20 cellular contexts compared by ENCODE assay signal in the genomic region with DNA sequence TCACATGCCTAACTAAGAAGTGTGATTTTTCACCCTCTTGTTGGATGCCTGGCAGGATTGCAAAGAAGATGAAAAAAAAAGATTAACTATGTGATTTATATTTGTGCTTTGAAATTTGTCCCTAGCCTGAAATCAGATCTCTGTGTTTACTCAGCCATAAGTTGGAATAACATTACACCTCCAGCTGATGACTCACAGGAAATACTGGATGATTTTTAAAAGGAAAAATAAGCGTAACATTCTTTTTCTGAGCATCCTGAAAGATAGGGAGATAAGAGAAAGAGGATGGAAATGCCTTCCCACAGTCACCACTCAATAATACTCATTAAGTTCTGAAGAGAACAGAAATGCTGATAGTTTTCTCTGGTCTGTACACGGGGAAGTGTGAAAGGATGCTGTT. TPM values are rescaled to one million over a fixed set of nuclear protein-coding genes. Genes with fewer than 3 reads are reported as not detected.
DNase-seq lines count a peak whose midpoint lies in the region; FAIRE-seq and TF ChIP-seq lines count a peak whose summit lies in the region.
"Had no signal": no experiment of that assay in that cellular context is flagged by ENCODE, and none has a peak within 500 bp of the region (broad histone marks: within the 10 kb centered on the region; RNA-seq: fewer than 3 reads in every experiment).

No MANE protein-coding gene starts in this region.

- CTCF ChIA-PET in PC-9 (lab: Charles Lee): no interaction called here

- no peaks in the 10 kb centered on the region for H3K36me3 ChIP-seq in PC-9 (ENCODE audit: low read depth)
- H3K36me3 ChIP-seq: BLaER1 treated with 17β-estradiol and CSF1 and Interleukin-3, amounts not matched to agents 10 nM and 100 nM; WERI-Rb-1 had no signal

- intact Hi-C loops in PC-9 (cut with micrococcal nuclease; ENCODE audit: unreplicated experiment): loop anchor here (5.0 kb wide), 1 partner anchor 42 kb away; a partner anchor contains a TSS

- peaks cover 8% of the 10 kb centered on the region; the same call in 1 of the 2 replicates for H3K4me1 ChIP-seq in PC-9 (replicated peaks; ENCODE audit: insufficient read depth)
- H3K4me1 ChIP-seq: BLaER1 treated with 17β-estradiol and CSF1 and Interleukin-3, amounts not matched to agents 10 nM and 100 nM; psoas muscle had no signal

- peak; percentile 71 for FAIRE-seq in H54 (lab: Jason Lieb, UNC)
- FAIRE-seq: GM12891 had no signal

- no peaks in the 10 kb centered on the region for H3K9me2 ChIP-seq in PC-9 (ENCODE audit: insufficient read depth)

- no peaks in the 10 kb centered on the region for H4K20me1 ChIP-seq in PC-9 (ENCODE audit: insufficient read depth)
- H4K20me1 ChIP-seq: BLaER1 treated with 17β-estradiol and CSF1 and Interleukin-3, amounts not matched to agents 10 nM and 100 nM had no signal

- in situ Hi-C loops in GM13976 (cut with MboI; ENCODE audit: low sequenced_read_pairs, unreplicated experiment): no loop called here

- no peaks in the 10 kb centered on the region for H3K27me3 ChIP-seq in PC-9 (ENCODE audit: insufficient read depth, low read depth)
- H3K27me3 ChIP-seq: BLaER1 treated with 17β-estradiol and CSF1 and Interleukin-3, amounts not matched to agents 10 nM and 100 nM; dorsolateral prefrontal cortex had no signal

- no peak for TF ChIP-seq POLR2A in H54 (IDR thresholded peaks at IDR 0.05; ENCODE audit: low read depth, low read length)

- H3K9me3 ChIP-seq in PC-9 (ENCODE audit: insufficient read depth, low read depth): no peaks in the 10 kb centered on the region
- H3K9me3 ChIP-seq: BLaER1 treated with 17β-estradiol and CSF1 and Interleukin-3, amounts not matched to agents 10 nM and 100 nM; psoas muscle had no signal

- H3F3A ChIP-seq in PC-9 (ENCODE audit: insufficient read depth, low read depth): peaks cover 3% of the 10 kb centered on the region; the same call in 1 of the 2 replicates

- no peak overlapping the region for H3K4me3 ChIP-seq in PC-9
- H3K4me3 ChIP-seq: BLaER1 treated with 17β-estradiol and CSF1 and Interleukin-3, amounts not matched to agents 10 nM and 100 nM; dorsolateral prefrontal cortex; psoas muscle had no signal

- no peak overlapping the region for H3K27ac ChIP-seq in PC-9
- H3K27ac ChIP-seq: BLaER1 treated with 17β-estradiol and CSF1 and Interleukin-3, amounts not matched to agents 10 nM and 100 nM; dorsolateral prefrontal cortex; psoas muscle; WERI-Rb-1 had no signal

- DNase-seq in H54 (ENCODE audit: insufficient read length, low spot score) (no peak), PC-9 (peak in 1 of 2 experiments; percentile 57), dermis blood vessel endothelial cell (peak; percentile 83), pulmonary artery endothelial cell (ENCODE audit: low read depth, low spot score) (peak; percentile 88), AG20443 (ENCODE audit: low spot score) (no peak), cerebellar cortex (ENCODE audit: low spot score) (no peak), GM13976 (ENCODE audit: low spot score) (no peak)
- DNase-seq in effector CD4-positive, alpha-beta T cell: no peak
- DNase-seq: dorsolateral prefrontal cortex; left ventricle myocardium superior; naive thymus-derived CD4-positive, alpha-beta T cell; NCI-H1092 treated with DMSO at 0.1 percent for 48 hours; NCI-H446 treated with DMSO at 0.1 percent for 48 hours; psoas muscle; substantia nigra; WERI-Rb-1 had no signal

- H2AFZ ChIP-seq in PC-9: no peak overlapping the region

- no TSS peak for BruUV-seq in PC-9 (replicated peaks; lab: Mats Ljungman, UMichigan)

- POLR2A ChIA-PET in PC-9 (lab: Charles Lee; ENCODE audit: unreplicated experiment): interaction anchor here (0.7 kb wide), 1 partner anchor 777 kb away, joined by 13 read pairs; no protein-coding TSS in a partner anchor

- H3K4me2 ChIP-seq in PC-9: peak overlapping the region; percentile 18; the same call in 1 of the 2 replicates
- H3K4me2 ChIP-seq: BLaER1 treated with 17β-estradiol and CSF1 and Interleukin-3, amounts not matched to agents 10 nM and 100 nM had no signal

- TF ChIP-seq CTCF in PC-9 (conservative IDR thresholded peaks at IDR 0.05): no peak
- no peak for TF ChIP-seq CTCF in GM13976 (IDR thresholded peaks at IDR 0.05; ENCODE audit: borderline replicate concordance, control extremely low read depth, extremely low read depth, insufficient read depth, missing control alignments)

- no peaks in the 10 kb centered on the region for H3K79me2 ChIP-seq in PC-9 (ENCODE audit: low read depth)

RNA-seq across cellular contexts. Expression of a gene that starts 37.5 kb away (rescaled TPM):
- total RNA-seq in PC-9 (2021): not detected in 2 replicates
- 0.42 TPM in 1 of 2 replicates, not detected in the other for total RNA-seq in dermis blood vessel endothelial cell
- under 0.01 TPM in 1 of 2 replicates, not detected in the other for total RNA-seq in pulmonary artery endothelial cell
- total RNA-seq: activated T-helper 17 cell treated with anti-CD3 and anti-CD28 coated beads, Interleukin-2, amount 50 U/mL, for 72 hours; left ventricle myocardium superior; naive thymus-derived CD4-positive, alpha-beta T cell; OCI-LY7; psoas muscle had no signal

RNA-seq across cellular contexts. Expression of a gene that starts 43.9 kb away (rescaled TPM):
- total RNA-seq in PC-9 (2021) (15.3 and 22.7 TPM in 2 replicates), dermis blood vessel endothelial cell (2.9 and 13.7 TPM in 2 replicates), pulmonary artery endothelial cell (4.4 and 8.6 TPM in 2 replicates)

Comparison
In these comparisons a context has a peak if more than half of its experiments do, and no peak if none do; other contexts are left out.
1. DNase-seq: peak in dermis blood vessel endothelial cell (single experiment) and pulmonary artery endothelial cell (single experiment); none in H54 (single experiment), effector CD4-positive, alpha-beta T cell (single experiment), AG20443 (single experiment), cerebellar cortex (single experiment) and GM13976 (single experiment).